Comparison of ENCODE assay signal across 20 cellular contexts in genomic region chr1:241275981-241276380, GRCh38.
"Had no signal": no experiment of that assay in that cellular context is flagged by ENCODE, and none has a peak within 500 bp of the region (broad histone marks: within the 10 kb centered on the region; RNA-seq: fewer than 3 reads in every experiment).

No MANE protein-coding gene starts in this region.

- H3K27ac ChIP-seq: coronary artery, heart left ventricle, tibial artery, WERI-Rb-1 had no signal

- ATAC-seq: activated CD8-positive, alpha-beta memory T cell treated with anti-CD3 and anti-CD28 coated beads, Interleukin-2, amount 10 ng/mL, durations not matched to agents 7 days and 5 days; activated CD8-positive, alpha-beta T cell treated with anti-CD3 and anti-CD28 coated beads for 36 hours; heart left ventricle; left cardiac atrium; natural killer cell; stimulated activated naive CD8-positive, alpha-beta T cell treated with anti-CD3 and anti-CD28 coated beads, Interleukin-15, Interleukin-2, amounts not matched to agents 100 U/mL and 50 U/mL, for 24 hours had no signal

- H3K4me3 ChIP-seq: coronary artery, heart left ventricle, tibial artery had no signal

- H3K36me3 ChIP-seq: heart left ventricle, tibial artery, WERI-Rb-1 had no signal

- DNase-seq: activated CD4-positive, alpha-beta T cell treated with anti-CD3 and anti-CD28 coated beads, Interleukin-2, amount 10 ng/mL, durations not matched to agents 7 days and 5 days; activated CD4-positive, CD25-positive, alpha-beta regulatory T cell treated with anti-CD3 and anti-CD28 coated beads, Interleukin-2, amount 50 U/mL, for 72 hours; activated CD8-positive, alpha-beta memory T cell treated with anti-CD3 and anti-CD28 coated beads, Interleukin-2, amount 10 ng/mL, durations not matched to agents 7 days and 5 days; activated CD8-positive, alpha-beta T cell treated with anti-CD3 and anti-CD28 coated beads for 36 hours; activated effector memory CD4-positive, alpha-beta T cell treated with anti-CD3 and anti-CD28 coated beads, Interleukin-2, amount 50 U/mL, for 16 hours; activated naive CD4-positive, alpha-beta T cell treated with anti-CD3 and anti-CD28 coated beads, Interleukin-2, amount 10 ng/mL, durations not matched to agents 7 days and 5 days; activated T-cell treated with anti-CD3 and anti-CD28 coated beads for 4 hours; amygdala; cerebellar nuclear complex; endodermal cell; heart left ventricle; left cardiac atrium; natural killer cell; retina; stimulated activated CD4-positive, alpha-beta T cell treated with anti-CD3 and anti-CD28 coated beads, Interleukin-4, amount 100 ng/mL, for 4 hours; stimulated activated naive CD8-positive, alpha-beta T cell treated with anti-CD3 and anti-CD28 coated beads, Interleukin-15, Interleukin-2, amounts not matched to agents 100 U/mL and 50 U/mL, for 24 hours; substantia nigra; tibial artery; WERI-Rb-1 had no signal

- H3K4me1 ChIP-seq: heart left ventricle, tibial artery had no signal

- H3K27me3 ChIP-seq: heart left ventricle, tibial artery had no signal
